ENCODE assay signal across 12 cellular contexts in genomic region chr16:11676799-11677198, GRCh38. TPM values are rescaled to one million over a fixed set of nuclear protein-coding genes. Genes with fewer than 3 reads are reported as not detected.
DNase-seq lines count a peak whose midpoint lies in the region; ATAC-seq and TF ChIP-seq lines count a peak whose summit lies in the region.
"Had no signal": no experiment of that assay in that cellular context is flagged by ENCODE, and none has a peak within 500 bp of the region (broad histone marks: within the 10 kb centered on the region; RNA-seq: fewer than 3 reads in every experiment).

No MANE protein-coding gene starts in this region.

- ATAC-seq in T-helper 17 cell, result no peak
- no peak for ATAC-seq in stimulated activated memory B cell treated with anti-CD40 and anti-IgM and Interleukin-4, amounts not matched to agents 10 μg/mL and 1 μg/mL and 100 μg/mL, for 72 hours
- ATAC-seq: K562 had no signal

- H4K20me1 ChIP-seq in H9 (ENCODE audit: control insufficient read depth, insufficient read depth, insufficient read length), result peaks cover 2% of the 10 kb centered on the region

- no peaks in the 10 kb centered on the region for H3K27me3 ChIP-seq in H9 (ENCODE audit: insufficient read depth, low read length)
- no peaks in the 10 kb centered on the region for H3K27me3 ChIP-seq in Caco-2 (replicated peaks; ENCODE audit: control insufficient read depth, insufficient read depth, low read length)

- no peak overlapping the region for H3K4ac ChIP-seq in H9 (ENCODE audit: low read depth, low read length)

- H3K79me2 ChIP-seq in H9 (ENCODE audit: insufficient read depth, low read length), result no peaks in the 10 kb centered on the region; the same call in 1 of the 2 replicates

- H3K4me1 Mint-ChIP-seq in H9 (peaks cover 21 to 27% of the 10 kb centered on the region in 2 experiments), T-helper 17 cell (peaks cover 52% of the 10 kb centered on the region), glutamatergic neuron (ENCODE audit: low read depth, unreplicated experiment) (peaks cover 52% of the 10 kb centered on the region), Caco-2 (ENCODE audit: low read depth, unreplicated experiment) (peaks cover 6% of the 10 kb centered on the region)
- peaks cover 98% of the 10 kb centered on the region for H3K4me1 Mint-ChIP-seq in stimulated activated memory B cell treated with anti-CD40 and anti-IgM and Interleukin-4, amounts not matched to agents 10 μg/mL and 1 μg/mL and 100 μg/mL, for 72 hours

- no peak overlapping the region for H3T11ph ChIP-seq in H9 (ENCODE audit: low read length)

- H3K4me3 Mint-ChIP-seq in H9 (no peak overlapping the region), T-helper 17 cell (no peak overlapping the region), glutamatergic neuron (ENCODE audit: unreplicated experiment) (peak overlapping the region; percentile 63), Caco-2 (ENCODE audit: unreplicated experiment) (no peak overlapping the region)
- H3K4me3 Mint-ChIP-seq in stimulated activated memory B cell treated with anti-CD40 and anti-IgM and Interleukin-4, amounts not matched to agents 10 μg/mL and 1 μg/mL and 100 μg/mL, for 72 hours, result no peak overlapping the region
- H3K4me3 Mint-ChIP-seq: HFFc6 had no signal

- BruUV-seq in Caco-2 (replicated peaks; lab: Mats Ljungman, UMichigan), result no TSS peak

- peaks cover 3% of the 10 kb centered on the region for H3K79me1 ChIP-seq in H9 (ENCODE audit: insufficient read depth, low read depth, low read length, poor library complexity, severe bottlenecking)

- no peak overlapping the region for H3K14ac ChIP-seq in H9 (ENCODE audit: insufficient read depth, low read length)

- no peak overlapping the region for H2BK12ac ChIP-seq in H9 (ENCODE audit: insufficient read length, low read depth, low read length)

- no peak overlapping the region for H2BK20ac ChIP-seq in H9 (ENCODE audit: low read depth, low read length, poor library complexity, severe bottlenecking)

- peaks cover 5% of the 10 kb centered on the region for H3K36me3 ChIP-seq in Caco-2 (ENCODE audit: control insufficient read depth, insufficient read depth, low read length)

- WGBS in H9 (ENCODE audit: extremely low coverage, insufficient read length, low lambda C conversion rate), result no CpG with 5 or more reads among the region's 14 CpGs

- H3K27me3 Mint-ChIP-seq in H9 (ENCODE audit: low read depth) (no peaks in the 10 kb centered on the region), T-helper 17 cell (no peaks in the 10 kb centered on the region), glutamatergic neuron (ENCODE audit: unreplicated experiment) (peaks cover 26% of the 10 kb centered on the region), Caco-2 (ENCODE audit: insufficient read depth, unreplicated experiment) (no peaks in the 10 kb centered on the region)
- no peaks in the 10 kb centered on the region for H3K27me3 Mint-ChIP-seq in stimulated activated memory B cell treated with anti-CD40 and anti-IgM and Interleukin-4, amounts not matched to agents 10 μg/mL and 1 μg/mL and 100 μg/mL, for 72 hours

- H3K9me3 Mint-ChIP-seq in H9 (no peaks in the 10 kb centered on the region), glutamatergic neuron (ENCODE audit: unreplicated experiment) (peaks cover 23% of the 10 kb centered on the region), Caco-2 (ENCODE audit: unreplicated experiment) (no peaks in the 10 kb centered on the region)
- H3K9me3 Mint-ChIP-seq in stimulated activated memory B cell treated with anti-CD40 and anti-IgM and Interleukin-4, amounts not matched to agents 10 μg/mL and 1 μg/mL and 100 μg/mL, for 72 hours, result no peaks in the 10 kb centered on the region
- H3K9me3 Mint-ChIP-seq: HFFc6 had no signal

- no peak overlapping the region for H3K23ac ChIP-seq in H9 (ENCODE audit: insufficient read length, low read depth, low read length)

- DNase-seq in H9, result no peak
- no peak for DNase-seq in T-helper 17 cell
- no peak for DNase-seq in glutamatergic neuron
- DNase-seq in NCI-H82 treated with DMSO at 0.1 percent for 48 hours (lab: John Stamatoyannopoulos, UW; ENCODE audit: unreplicated experiment), result no peak
- no peak for DNase-seq in Caco-2
- no peak for DNase-seq in NCI-H1092 treated with DMSO at 0.1 percent for 48 hours (lab: John Stamatoyannopoulos, UW)
- DNase-seq: NCI-H2029 treated with DMSO at 0.1 percent for 48 hours; stimulated activated CD4-positive, alpha-beta T cell treated with anti-CD3 and anti-CD28 coated beads, Interleukin-4, amount 100 ng/mL, for 1 hour had no signal

- no peak overlapping the region for H3K56ac ChIP-seq in H9 (ENCODE audit: insufficient read length, low read depth, low read length)

- no peak overlapping the region for H3K4me3 ChIP-seq in Caco-2 (ENCODE audit: low read depth, low read length)
- H3K4me3 ChIP-seq: K562, lung had no signal

- no peak overlapping the region for H2BK120ac ChIP-seq in H9 (ENCODE audit: low read depth, low read length, poor library complexity, severe bottlenecking)

- H2BK5ac ChIP-seq in H9 (ENCODE audit: insufficient read length, low read length), result no peak overlapping the region

- H3K23me2 ChIP-seq in H9 (ENCODE audit: insufficient read length, low read depth, low read length, poor library complexity, severe bottlenecking), result no peaks in the 10 kb centered on the region

- H3K18ac ChIP-seq in H9 (ENCODE audit: insufficient read length, low read depth, low read length), result no peak overlapping the region

- no peak overlapping the region for H4K8ac ChIP-seq in H9 (replicated peaks; ENCODE audit: insufficient read length, low read depth, low read length)

- intact Hi-C loops in Caco-2 (cut with micrococcal nuclease; ENCODE audit: unreplicated experiment), result loop anchor here (1.0 kb wide), 1 partner anchor 38 kb away; no protein-coding TSS in a partner anchor

- no peaks in the 10 kb centered on the region for H3K9me3 ChIP-seq in H9 (ENCODE audit: control insufficient read depth, low read depth, low read length)
- H3K9me3 ChIP-seq in T-helper 17 cell (ENCODE audit: control insufficient read depth, low read length, poor library complexity, severe bottlenecking), result no peaks in the 10 kb centered on the region
- no peaks in the 10 kb centered on the region for H3K9me3 ChIP-seq in Caco-2

- H3K27ac Mint-ChIP-seq in H9 (peak overlapping the region in 2 of 3 experiments; percentile 89 to 92; a peak in 3 of 7 replicates), T-helper 17 cell (peak overlapping the region; percentile 84), glutamatergic neuron (ENCODE audit: unreplicated experiment) (peak overlapping the region; percentile 77), Caco-2 (ENCODE audit: unreplicated experiment) (no peak overlapping the region)
- peak overlapping the region; percentile 17 for H3K27ac Mint-ChIP-seq in stimulated activated memory B cell treated with anti-CD40 and anti-IgM and Interleukin-4, amounts not matched to agents 10 μg/mL and 1 μg/mL and 100 μg/mL, for 72 hours

- no peak overlapping the region for H3K4me2 ChIP-seq in H9 (ENCODE audit: insufficient read depth, insufficient read length, low read length)

- H3K36me3 Mint-ChIP-seq in H9 (ENCODE audit: insufficient read depth in 1 of 3, low read depth in 3 of 3) (peaks cover 22 to 46% (median 40%) of the 10 kb centered on the region in 3 experiments), T-helper 17 cell (ENCODE audit: low read depth) (no peaks in the 10 kb centered on the region), glutamatergic neuron (ENCODE audit: unreplicated experiment) (no peaks in the 10 kb centered on the region), Caco-2 (ENCODE audit: insufficient read depth, unreplicated experiment) (peaks cover 45% of the 10 kb centered on the region)
- peaks cover 40% of the 10 kb centered on the region for H3K36me3 Mint-ChIP-seq in stimulated activated memory B cell treated with anti-CD40 and anti-IgM and Interleukin-4, amounts not matched to agents 10 μg/mL and 1 μg/mL and 100 μg/mL, for 72 hours

- no peak overlapping the region for H2AK5ac ChIP-seq in H9 (ENCODE audit: insufficient read length, low read length)

- no peak overlapping the region for H3K9ac ChIP-seq in H9 (ENCODE audit: extremely low read depth, insufficient read length, low read length)

- POLR2A ChIA-PET in Caco-2 (lab: Charles Lee), result no interaction called here

- H3K27ac ChIP-seq in H9 (ENCODE audit: insufficient read length, low read depth, low read length), result no peak overlapping the region

- H3K4me1 ChIP-seq in H9 (ENCODE audit: insufficient read depth, low read length) (no peaks in the 10 kb centered on the region), Caco-2 (peaks cover 13% of the 10 kb centered on the region)

- H2AFZ ChIP-seq in H9 (ENCODE audit: low read length), result no peak overlapping the region

- no peak overlapping the region for H2BK15ac ChIP-seq in H9 (ENCODE audit: low read depth, low read length)

- TF ChIP-seq CTCF in H9 (conservative IDR thresholded peaks at IDR 0.05) (no peak), glutamatergic neuron (IDR thresholded peaks at IDR 0.05; ENCODE audit: partially characterized antibody, unreplicated experiment) (no peak), Caco-2 (IDR thresholded peaks at IDR 0.05; ENCODE audit: insufficient read depth in 1 of 2, low read depth in 1 of 2, low read length in 1 of 2, severe bottlenecking in 1 of 2, unreplicated experiment in 1 of 2) (no peak)

- no peak overlapping the region for H4K91ac ChIP-seq in H9 (ENCODE audit: insufficient read length, low read depth, low read length)

- H4K5ac ChIP-seq in H9 (ENCODE audit: insufficient read length, low read depth, low read length), result no peak overlapping the region

- CTCF ChIA-PET in Caco-2 (lab: Charles Lee), result no interaction called here

RNA-seq across cellular contexts. Expression of gene SNN, which starts 8.5 kb away (rescaled TPM):
- total RNA-seq in H9 (2021) (43.9 and 44.2 TPM in 2 replicates), T-helper 17 cell (10 to 100 TPM; 27.8 to 89.7 TPM), glutamatergic neuron (ENCODE audit: unreplicated experiment) (491 TPM), Caco-2 (2022) (11.1 and 12.8 TPM in 2 replicates)
